2 cellular contexts compared by ENCODE assay signal in genomic region chr17:66898536-66898935, GRCh38.
TF ChIP-seq lines count a peak whose summit lies in the region.

No MANE protein-coding gene starts in this region.

TF ChIP-seq in HepG2, 621 proteins besides CTCF, POLR2A, EP300 and RAD21:
- peak; percentile 61; the same call in 1 of the 2 replicates for TF ChIP-seq THRA (CRISPR knock-in tag; IDR thresholded peaks at IDR 0.05; ENCODE audit: borderline replicate concordance)
- no peak for TF ChIP-seq MED8 (CRISPR knock-in tag; IDR thresholded peaks at IDR 0.05; ENCODE audit: insufficient replicate concordance)
TF ChIP-seq in HepG2: peak in this region for 1.

TF ChIP-seq in WTC11, 78 proteins besides CTCF, POLR2A, EP300 and RAD21:
- TF ChIP-seq ZNF532 (CRISPR knock-in tag; IDR thresholded peaks at IDR 0.05; ENCODE audit: borderline replicate concordance) (no peak), JAZF1 (CRISPR knock-in tag; IDR thresholded peaks at IDR 0.05) (no peak), ATF1 (CRISPR knock-in tag; IDR thresholded peaks at IDR 0.05) (0 out of 2 replicates have a peak, but pooled peaks have one; percentile 35), RELA (CRISPR knock-in tag; IDR thresholded peaks at IDR 0.05; ENCODE audit: borderline replicate concordance) (no peak), JUN (CRISPR knock-in tag; IDR thresholded peaks at IDR 0.05) (no peak), SP1 (CRISPR knock-in tag; conservative IDR thresholded peaks at IDR 0.05) (no peak)
- TF ChIP-seq, protein P1, sequence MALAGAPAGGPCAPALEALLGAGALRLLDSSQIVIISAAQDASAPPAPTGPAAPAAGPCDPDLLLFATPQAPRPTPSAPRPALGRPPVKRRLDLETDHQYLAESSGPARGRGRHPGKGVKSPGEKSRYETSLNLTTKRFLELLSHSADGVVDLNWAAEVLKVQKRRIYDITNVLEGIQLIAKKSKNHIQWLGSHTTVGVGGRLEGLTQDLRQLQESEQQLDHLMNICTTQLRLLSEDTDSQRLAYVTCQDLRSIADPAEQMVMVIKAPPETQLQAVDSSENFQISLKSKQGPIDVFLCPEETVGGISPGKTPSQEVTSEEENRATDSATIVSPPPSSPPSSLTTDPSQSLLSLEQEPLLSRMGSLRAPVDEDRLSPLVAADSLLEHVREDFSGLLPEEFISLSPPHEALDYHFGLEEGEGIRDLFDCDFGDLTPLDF (CRISPR knock-in tag; IDR thresholded peaks at IDR 0.05), result no peak
